Comparison of ENCODE assay signal across 11 cellular contexts in genomic region chr3:175150812-175151411, GRCh38.
DNase-seq lines count a peak whose midpoint lies in the region; ATAC-seq and TF ChIP-seq lines count a peak whose summit lies in the region.
"Had no signal": no experiment of that assay in that cellular context is flagged by ENCODE, and none has a peak within 500 bp of the region (broad histone marks: within the 10 kb centered on the region; RNA-seq: fewer than 3 reads in every experiment).

No MANE protein-coding gene starts in this region.

- peak; percentile 37 for ATAC-seq in GM18868 (IDR thresholded peaks at IDR 0.05; ENCODE audit: unreplicated experiment)
- ATAC-seq in GM21529 (IDR thresholded peaks at IDR 0.05; ENCODE audit: unreplicated experiment), result no peak
- no peak for ATAC-seq in omental fat pad (ENCODE audit: low FRiP score)
- ATAC-seq: activated CD8-positive, alpha-beta T cell treated with anti-CD3 and anti-CD28 coated beads for 36 hours had no signal

- TF ChIP-seq CTCF in omental fat pad (IDR thresholded peaks at IDR 0.05), result no peak

- DNase-seq in NCI-H146 (lab: John Stamatoyannopoulos, UW) (peak; percentile 99), SK-N-DZ (ENCODE audit: low spot score) (peak; percentile 92), kidney tubule cell (ENCODE audit: low spot score) (peak; percentile 91), omental fat pad (ENCODE audit: low spot score) (no peak)
- no peak for DNase-seq in activated naive CD4-positive, alpha-beta T cell treated with Interleukin-2 at 50 U/mL for 16 hours
- no peak for DNase-seq in stimulated activated CD4-positive, alpha-beta T cell treated with anti-CD3 and anti-CD28 coated beads, Interleukin-4, amount 100 ng/mL, for 4 hours
- DNase-seq: activated CD8-positive, alpha-beta T cell treated with anti-CD3 and anti-CD28 coated beads for 36 hours; CD4-positive, alpha-beta T cell; SW 1271 had no signal

Comparison
In these comparisons a context has a peak if more than half of its experiments do, and no peak if none do; other contexts are left out.
1. DNase-seq: peak in NCI-H146 (single experiment), SK-N-DZ (single experiment) and kidney tubule cell (single experiment); none in activated naive CD4-positive, alpha-beta T cell treated with Interleukin-2 at 50 U/mL for 16 hours (single experiment), omental fat pad (single experiment) and stimulated activated CD4-positive, alpha-beta T cell treated with anti-CD3 and anti-CD28 coated beads, Interleukin-4, amount 100 ng/mL, for 4 hours (0 of 2).